14 cellular contexts compared by ENCODE assay signal in genomic region chr4:184451726-184452125, GRCh38. TPM values are rescaled to one million over a fixed set of nuclear protein-coding genes. Genes with fewer than 3 reads are reported as not detected.
DNase-seq lines count a peak whose midpoint lies in the region; ATAC-seq, FAIRE-seq and TF ChIP-seq lines count a peak whose summit lies in the region.
"Had no signal": no experiment of that assay in that cellular context is flagged by ENCODE, and none has a peak within 500 bp of the region (broad histone marks: within the 10 kb centered on the region; RNA-seq: fewer than 3 reads in every experiment).

No MANE protein-coding gene starts in this region.

- peak overlapping the region; percentile 1 for H2AK5ac ChIP-seq in neuronal stem cell (ENCODE audit: low read depth, low read length)

- peak overlapping the region; percentile 4 for H2BK5ac ChIP-seq in neuronal stem cell (ENCODE audit: low read length)

- H3K4me1 Mint-ChIP-seq in CD4-positive, alpha-beta memory T cell, result peaks cover 60 to 91% (median 73%) of the 10 kb centered on the region in 4 donors
- peaks cover 86% of the 10 kb centered on the region for H3K4me1 Mint-ChIP-seq in WTC11
- peaks cover 23% of the 10 kb centered on the region for H3K4me1 Mint-ChIP-seq in MCF 10A (ENCODE audit: insufficient read depth, unreplicated experiment)

- H2BK12ac ChIP-seq in neuronal stem cell (ENCODE audit: low read length), result no peak overlapping the region

- no peak overlapping the region for H3K4ac ChIP-seq in neuronal stem cell (ENCODE audit: low read length)

- peaks cover 17 to 38% of the 10 kb centered on the region in 2 donors for H3K36me3 Mint-ChIP-seq in CD4-positive, alpha-beta memory T cell
- no peaks in the 10 kb centered on the region; the same call in 1 of the 2 replicates for H3K36me3 Mint-ChIP-seq in WTC11
- peaks cover 23% of the 10 kb centered on the region for H3K36me3 Mint-ChIP-seq in MCF 10A (ENCODE audit: insufficient read depth, unreplicated experiment)

- no peak for DNase-seq in CD4-positive, alpha-beta memory T cell
- DNase-seq in Kasumi-1 (lab: John Stamatoyannopoulos, UW), result peak; percentile 55 to 66
- DNase-seq in WTC11 (ENCODE audit: low spot score), result no peak
- DNase-seq in neuronal stem cell (ENCODE audit: low spot score), result no peak
- no peak for DNase-seq in small intestine
- DNase-seq in HuH-7.5 (ENCODE audit: low spot score), result no peak
- no peak for DNase-seq in MCF 10A (ENCODE audit: unreplicated experiment)
- DNase-seq: head of caudate nucleus; NCI-H1694; NCI-H524 treated with DMSO at 0.1 percent for 48 hours; stimulated activated CD4-positive, alpha-beta T cell treated with anti-CD3 and anti-CD28 coated beads, Interleukin-1b, Interleukin-23, amount 100 ng/mL, for 48 hours had no signal

- H4K91ac ChIP-seq in neuronal stem cell (ENCODE audit: low read depth, low read length, poor library complexity), result no peak overlapping the region

- CTCF ChIA-PET in CD4-positive, alpha-beta memory T cell (lab: Charles Lee; ENCODE audit: partially characterized antibody), result no interaction called here
- CTCF ChIA-PET in WTC11 (lab: Charles Lee) (no interaction called here), MCF 10A (lab: Yijun Ruan, JAX) (no interaction called here)

- H3K9ac ChIP-seq in neuronal stem cell (ENCODE audit: low read depth, low read length, poor library complexity), result no peak overlapping the region

- no peak overlapping the region for H2BK120ac ChIP-seq in neuronal stem cell (ENCODE audit: low read depth, low read length)

- no peak overlapping the region for H4K8ac ChIP-seq in neuronal stem cell (ENCODE audit: low read depth, low read length)

- FAIRE-seq in small intestine (lab: Jason Lieb, UNC), result no peak
- FAIRE-seq: urothelium cell line had no signal

- no peaks in the 10 kb centered on the region for H3K9me3 ChIP-seq in CD4-positive, alpha-beta memory T cell (ENCODE audit: control insufficient read depth in 1 of 2, low read length in 2 of 2)
- peaks cover 0 to 6% of the 10 kb centered on the region in 2 donors for H3K9me3 ChIP-seq in neuronal stem cell (replicated peaks in 1 of 2; ENCODE audit: control insufficient read depth in 2 of 2, insufficient read depth in 1 of 2, low read depth in 1 of 2, low read length in 2 of 2)
- no peaks in the 10 kb centered on the region for H3K9me3 ChIP-seq in small intestine (ENCODE audit: control insufficient read depth, low read depth)

- H3K27ac ChIP-seq in CD4-positive, alpha-beta memory T cell (ENCODE audit: low read depth, low read length), result no peak overlapping the region
- H3K27ac ChIP-seq in neuronal stem cell (replicated peaks; ENCODE audit: low read length) (no peak overlapping the region), small intestine (ENCODE audit: low read depth in 1 of 2, low read length in 1 of 2) (peak overlapping the region in 1 of 2 donors; percentile 28)
- H3K27ac ChIP-seq: epithelial cell of prostate had no signal

- H3K14ac ChIP-seq in neuronal stem cell (ENCODE audit: low read length), result no peak overlapping the region

- H3K23ac ChIP-seq in neuronal stem cell (ENCODE audit: low read depth, low read length, poor library complexity), result no peak overlapping the region

- peaks cover under 1% of the 10 kb centered on the region for H3K36me3 ChIP-seq in CD4-positive, alpha-beta memory T cell (ENCODE audit: insufficient read depth, low read length)
- H3K36me3 ChIP-seq in neuronal stem cell (replicated peaks in 1 of 2; ENCODE audit: control insufficient read depth in 2 of 2, insufficient read depth in 2 of 2, low read length in 2 of 2), result peaks cover 0 to 13% of the 10 kb centered on the region in 2 donors
- no peaks in the 10 kb centered on the region for H3K36me3 ChIP-seq in small intestine (ENCODE audit: control insufficient read depth in 2 of 2, insufficient read depth in 2 of 2, low read length in 2 of 2)

- H2BK15ac ChIP-seq in neuronal stem cell (ENCODE audit: low read length), result no peak overlapping the region

- BruUV-seq in MCF 10A (replicated peaks; lab: Mats Ljungman, UMichigan), result no TSS peak

- no peak overlapping the region for H3K4me2 ChIP-seq in neuronal stem cell (ENCODE audit: insufficient read depth, low read length, poor library complexity, severe bottlenecking)

- intact Hi-C loops in CD4-positive, alpha-beta memory T cell (cut with micrococcal nuclease), result loop anchor here (2.0 kb wide), 2 partner anchors 23 to 31 kb away; partner anchors contain the start of gene IRF2
- intact Hi-C loops in MCF 10A (cut with micrococcal nuclease), result no loop called here

- no peak overlapping the region for H3K18ac ChIP-seq in neuronal stem cell (ENCODE audit: low read length)

- no peak overlapping the region for H3K4me3 ChIP-seq in CD4-positive, alpha-beta memory T cell (ENCODE audit: low read length in 2 of 2)
- no peak overlapping the region for H3K4me3 ChIP-seq in neuronal stem cell (ENCODE audit: low read length in 2 of 2)
- H3K4me3 ChIP-seq in small intestine (ENCODE audit: low read depth in 1 of 2, low read length in 2 of 2), result no peak overlapping the region

- no peak for ATAC-seq in WTC11

- TF ChIP-seq CTCF in WTC11 (IDR thresholded peaks at IDR 0.05) (no peak), MCF 10A (IDR thresholded peaks at IDR 0.05; ENCODE audit: unreplicated experiment) (no peak)

- H3K27me3 ChIP-seq in CD4-positive, alpha-beta memory T cell (ENCODE audit: insufficient read depth, low read length), result no peaks in the 10 kb centered on the region
- H3K27me3 ChIP-seq in neuronal stem cell (ENCODE audit: control insufficient read depth in 3 of 3, insufficient read depth in 3 of 3, low read depth in 1 of 3, low read length in 3 of 3), result no peaks in the 10 kb centered on the region
- no peaks in the 10 kb centered on the region for H3K27me3 ChIP-seq in small intestine (ENCODE audit: control insufficient read depth in 2 of 2, insufficient read depth in 2 of 2, low read length in 2 of 2)

- no peaks in the 10 kb centered on the region for H3K9me3 Mint-ChIP-seq in CD4-positive, alpha-beta memory T cell
- H3K9me3 Mint-ChIP-seq in WTC11 (no peaks in the 10 kb centered on the region), MCF 10A (ENCODE audit: unreplicated experiment) (no peaks in the 10 kb centered on the region)
- H3K9me3 Mint-ChIP-seq: IgD-negative memory B cell had no signal

- peak overlapping the region in 6 of 7 donors; percentile 45 to 85 (median 70) for H3K27ac Mint-ChIP-seq in CD4-positive, alpha-beta memory T cell
- H3K27ac Mint-ChIP-seq in WTC11 (peak overlapping the region; percentile 25; the same call in 1 of the 2 replicates), MCF 10A (ENCODE audit: low read depth, unreplicated experiment) (no peak overlapping the region)

- H3K4me3 Mint-ChIP-seq in CD4-positive, alpha-beta memory T cell, result no peak overlapping the region
- H3K4me3 Mint-ChIP-seq in WTC11 (no peak overlapping the region), MCF 10A (ENCODE audit: unreplicated experiment) (no peak overlapping the region)

- peaks cover 75% of the 10 kb centered on the region for H3K4me1 ChIP-seq in CD4-positive, alpha-beta memory T cell (ENCODE audit: insufficient read depth, low read length)
- H3K4me1 ChIP-seq in neuronal stem cell (ENCODE audit: control insufficient read depth in 2 of 2, insufficient read depth in 1 of 2, low read depth in 1 of 2, low read length in 2 of 2) (peaks cover 17% of the 10 kb centered on the region in 2 donors), small intestine (ENCODE audit: control insufficient read depth in 2 of 2, insufficient read depth in 1 of 2, low read depth in 1 of 2, low read length in 1 of 2) (peaks cover 4 to 23% of the 10 kb centered on the region in 2 donors)

- H2AFZ ChIP-seq in neuronal stem cell (ENCODE audit: low read length), result no peak overlapping the region

- no peaks in the 10 kb centered on the region for H3K27me3 Mint-ChIP-seq in CD4-positive, alpha-beta memory T cell
- H3K27me3 Mint-ChIP-seq in WTC11 (ENCODE audit: low read depth) (no peaks in the 10 kb centered on the region), MCF 10A (ENCODE audit: insufficient read depth, unreplicated experiment) (no peaks in the 10 kb centered on the region)
- H3K27me3 Mint-ChIP-seq: IgD-negative memory B cell had no signal

- peaks cover 3% of the 10 kb centered on the region for H3K79me1 ChIP-seq in neuronal stem cell (ENCODE audit: low read depth, low read length)

- POLR2A ChIA-PET in CD4-positive, alpha-beta memory T cell (lab: Charles Lee; ENCODE audit: partially characterized antibody), result interaction anchor here (1.0 kb wide), 1 partner anchor 10 kb away, joined by 3 read pairs; no protein-coding TSS in a partner anchor
- POLR2A ChIA-PET in WTC11 (lab: Charles Lee), result no interaction called here
- POLR2A ChIA-PET in MCF 10A (lab: Yijun Ruan, JAX), result interaction anchor here (1.3 kb wide), 1 partner anchor 85 kb away, joined by 4 read pairs; no protein-coding TSS in a partner anchor

RNA-seq across cellular contexts. Expression of gene IRF2, which starts 22.6 kb away (rescaled TPM):
- total RNA-seq in CD4-positive, alpha-beta memory T cell, result 10 to 100 TPM; 66.7 to 70.4 TPM
- 10 to 100 TPM; 72.6 to 87.2 TPM for polyA plus RNA-seq in CD4-positive, alpha-beta memory T cell
- total RNA-seq in WTC11 (2021) (9.3 to 11.8 TPM (median 11.3 TPM) in 3 replicates), MCF 10A (2022) (20.8 and 29.0 TPM in 2 replicates)
- polyA plus RNA-seq in neuronal stem cell (2013, experiment 1 of 2), result 12.7 TPM
- 12.8 TPM for polyA plus RNA-seq in neuronal stem cell (2013, experiment 2 of 2)
- polyA plus RNA-seq in small intestine, result 10 to 100 TPM; 23.3 to 36.5 (median 28.9) TPM

Comparison
In these comparisons a context has a peak if more than half of its experiments do, and no peak if none do; other contexts are left out.
1. DNase-seq: peak in Kasumi-1 (2 of 2); none in CD4-positive, alpha-beta memory T cell (0 of 5), WTC11 (single experiment), neuronal stem cell (single experiment), small intestine (single experiment), HuH-7.5 (single experiment) and MCF 10A (single experiment).